ENCODE assay signal across 1 cellular context in the genomic region with DNA sequence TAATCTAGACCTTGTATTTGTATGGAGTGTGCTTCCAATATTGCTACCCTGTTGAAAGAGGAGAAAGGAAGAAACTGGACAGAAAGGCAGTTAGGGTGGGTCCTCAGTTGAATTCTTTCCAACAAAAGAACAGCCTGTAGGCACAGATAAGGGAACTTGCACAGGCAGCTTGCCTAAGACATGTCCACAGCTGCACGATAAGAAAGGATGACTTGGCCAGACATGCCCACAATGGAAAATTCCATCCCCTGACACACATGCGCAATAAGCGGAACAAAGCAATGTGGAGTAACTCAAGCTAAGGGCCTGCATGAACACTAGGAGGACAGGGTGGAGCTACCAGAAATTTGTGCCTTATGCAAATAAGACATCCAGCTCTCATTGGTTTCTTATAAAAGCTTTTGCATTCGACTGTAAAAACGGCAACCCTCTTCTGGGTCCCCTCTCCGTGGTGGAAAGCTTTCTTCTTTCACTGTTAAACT.
TF ChIP-seq lines count a peak whose summit lies in the region.

No MANE protein-coding gene starts in this region.

TF ChIP-seq in GM23338, 12 proteins besides CTCF, POLR2A, EP300 and RAD21 (continued from another document):
- TF ChIP-seq, protein P1, sequence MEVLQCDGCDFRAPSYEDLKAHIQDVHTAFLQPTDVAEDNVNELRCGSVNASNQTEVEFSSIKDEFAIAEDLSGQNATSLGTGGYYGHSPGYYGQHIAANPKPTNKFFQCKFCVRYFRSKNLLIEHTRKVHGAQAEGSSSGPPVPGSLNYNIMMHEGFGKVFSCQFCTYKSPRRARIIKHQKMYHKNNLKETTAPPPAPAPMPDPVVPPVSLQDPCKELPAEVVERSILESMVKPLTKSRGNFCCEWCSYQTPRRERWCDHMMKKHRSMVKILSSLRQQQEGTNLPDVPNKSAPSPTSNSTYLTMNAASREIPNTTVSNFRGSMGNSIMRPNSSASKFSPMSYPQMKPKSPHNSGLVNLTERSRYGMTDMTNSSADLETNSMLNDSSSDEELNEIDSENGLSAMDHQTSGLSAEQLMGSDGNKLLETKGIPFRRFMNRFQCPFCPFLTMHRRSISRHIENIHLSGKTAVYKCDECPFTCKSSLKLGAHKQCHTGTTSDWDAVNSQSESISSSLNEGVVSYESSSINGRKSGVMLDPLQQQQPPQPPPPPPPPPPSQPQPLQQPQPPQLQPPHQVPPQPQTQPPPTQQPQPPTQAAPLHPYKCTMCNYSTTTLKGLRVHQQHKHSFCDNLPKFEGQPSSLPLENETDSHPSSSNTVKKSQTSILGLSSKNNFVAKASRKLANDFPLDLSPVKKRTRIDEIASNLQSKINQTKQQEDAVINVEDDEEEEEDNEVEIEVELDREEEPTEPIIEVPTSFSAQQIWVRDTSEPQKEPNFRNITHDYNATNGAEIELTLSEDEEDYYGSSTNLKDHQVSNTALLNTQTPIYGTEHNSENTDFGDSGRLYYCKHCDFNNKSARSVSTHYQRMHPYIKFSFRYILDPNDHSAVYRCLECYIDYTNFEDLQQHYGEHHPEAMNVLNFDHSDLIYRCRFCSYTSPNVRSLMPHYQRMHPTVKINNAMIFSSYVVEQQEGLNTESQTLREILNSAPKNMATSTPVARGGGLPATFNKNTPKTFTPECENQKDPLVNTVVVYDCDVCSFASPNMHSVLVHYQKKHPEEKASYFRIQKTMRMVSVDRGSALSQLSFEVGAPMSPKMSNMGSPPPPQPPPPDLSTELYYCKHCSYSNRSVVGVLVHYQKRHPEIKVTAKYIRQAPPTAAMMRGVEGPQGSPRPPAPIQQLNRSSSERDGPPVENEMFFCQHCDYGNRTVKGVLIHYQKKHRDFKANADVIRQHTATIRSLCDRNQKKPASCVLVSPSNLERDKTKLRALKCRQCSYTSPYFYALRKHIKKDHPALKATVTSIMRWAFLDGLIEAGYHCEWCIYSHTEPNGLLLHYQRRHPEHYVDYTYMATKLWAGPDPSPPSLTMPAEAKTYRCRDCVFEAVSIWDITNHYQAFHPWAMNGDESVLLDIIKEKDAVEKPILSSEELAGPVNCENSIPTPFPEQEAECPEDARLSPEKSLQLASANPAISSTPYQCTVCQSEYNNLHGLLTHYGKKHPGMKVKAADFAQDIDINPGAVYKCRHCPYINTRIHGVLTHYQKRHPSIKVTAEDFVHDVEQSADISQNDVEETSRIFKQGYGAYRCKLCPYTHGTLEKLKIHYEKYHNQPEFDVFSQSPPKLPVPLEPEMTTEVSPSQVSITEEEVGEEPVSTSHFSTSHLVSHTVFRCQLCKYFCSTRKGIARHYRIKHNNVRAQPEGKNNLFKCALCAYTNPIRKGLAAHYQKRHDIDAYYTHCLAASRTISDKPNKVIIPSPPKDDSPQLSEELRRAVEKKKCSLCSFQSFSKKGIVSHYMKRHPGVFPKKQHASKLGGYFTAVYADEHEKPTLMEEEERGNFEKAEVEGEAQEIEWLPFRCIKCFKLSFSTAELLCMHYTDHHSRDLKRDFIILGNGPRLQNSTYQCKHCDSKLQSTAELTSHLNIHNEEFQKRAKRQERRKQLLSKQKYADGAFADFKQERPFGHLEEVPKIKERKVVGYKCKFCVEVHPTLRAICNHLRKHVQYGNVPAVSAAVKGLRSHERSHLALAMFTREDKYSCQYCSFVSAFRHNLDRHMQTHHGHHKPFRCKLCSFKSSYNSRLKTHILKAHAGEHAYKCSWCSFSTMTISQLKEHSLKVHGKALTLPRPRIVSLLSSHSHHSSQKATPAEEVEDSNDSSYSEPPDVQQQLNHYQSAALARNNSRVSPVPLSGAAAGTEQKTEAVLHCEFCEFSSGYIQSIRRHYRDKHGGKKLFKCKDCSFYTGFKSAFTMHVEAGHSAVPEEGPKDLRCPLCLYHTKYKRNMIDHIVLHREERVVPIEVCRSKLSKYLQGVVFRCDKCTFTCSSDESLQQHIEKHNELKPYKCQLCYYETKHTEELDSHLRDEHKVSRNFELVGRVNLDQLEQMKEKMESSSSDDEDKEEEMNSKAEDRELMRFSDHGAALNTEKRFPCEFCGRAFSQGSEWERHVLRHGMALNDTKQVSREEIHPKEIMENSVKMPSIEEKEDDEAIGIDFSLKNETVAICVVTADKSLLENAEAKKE (CRISPR knock-in tag; IDR thresholded peaks at IDR 0.05), result no peak
TF ChIP-seq in GM23338: peak in this region for 0.
